Comparison of ENCODE assay signal across 1 cellular context in the genomic region with DNA sequence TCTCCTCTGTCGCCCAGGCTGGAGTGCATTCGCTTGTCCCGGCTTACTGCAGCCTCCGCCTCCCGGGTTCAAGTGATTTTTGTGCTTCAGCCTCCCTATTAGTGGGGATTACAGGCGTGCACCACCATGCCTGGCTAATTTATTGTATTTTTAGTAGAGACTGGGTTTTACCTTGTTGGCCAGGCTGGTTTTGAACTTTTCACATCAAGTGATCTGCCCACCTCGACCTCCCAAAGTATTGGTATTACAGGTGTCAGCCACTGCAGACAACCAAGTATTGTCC.
TF ChIP-seq lines count a peak whose summit lies in the region.

No MANE protein-coding gene starts in this region.

TF ChIP-seq in liver, 16 proteins besides CTCF, POLR2A, EP300 and RAD21 (continued from another document):
- TF ChIP-seq GABPA (IDR thresholded peaks at IDR 0.05 in 1 of 2, conservative IDR thresholded peaks at IDR 0.05 in 1 of 2) = no peak
